Comparison of ENCODE assay signal across 8 cellular contexts in genomic region chr3:57227930-57228733, GRCh38. TPM values are rescaled to one million over a fixed set of nuclear protein-coding genes. Genes with fewer than 3 reads are reported as not detected.
DNase-seq lines count a peak whose midpoint lies in the region; ATAC-seq and TF ChIP-seq lines count a peak whose summit lies in the region.

No MANE protein-coding gene starts in this region.

- DNase-seq in CD4-positive, alpha-beta T cell: peak; percentile 6 to 50 (median 30)
- DNase-seq in T-cell: peak in 33 of 34 experiments; percentile 4 to 48 (median 23)
- peak in 55 of 58 donors; percentile 8 to 72 (median 43) for DNase-seq in anterior cingulate cortex (lab: John Stamatoyannopoulos, UW)
- DNase-seq in left ventricle myocardium inferior: peak; percentile 43
- peak; percentile 68 for DNase-seq in pons (ENCODE audit: low spot score)
- DNase-seq in NCI-H1694 treated with DMSO at 0.1 percent for 48 hours (lab: John Stamatoyannopoulos, UW): no peak

- POLR2A ChIA-PET in CD4-positive, alpha-beta T cell (lab: Charles Lee): interaction anchor here (0.5 to 2.1 kb wide), 10 partner anchors 12 to 780 kb away, joined by 3 to 13 read pairs (median 4); partner anchors contain the start of genes ARF4, DENND6A, FLNB and PDE12
- POLR2A ChIA-PET in T-cell (lab: Charles Lee): interaction anchor here (0.6 kb wide), 2 partner anchors 430 to 517 kb away, joined by 3 to 8 read pairs; no protein-coding TSS in a partner anchor

- peak overlapping the region; percentile 80 for H3K4me3 ChIP-seq in left ventricle myocardium inferior

- no peak for TF ChIP-seq CTCF in CD4-positive, alpha-beta T cell (IDR thresholded peaks at IDR 0.05)
- TF ChIP-seq CTCF in left ventricle myocardium inferior (IDR thresholded peaks at IDR 0.05; ENCODE audit: borderline replicate concordance): no peak

- H3K4me1 ChIP-seq in left ventricle myocardium inferior: peaks cover 37% of the 10 kb centered on the region

- H3K27me3 ChIP-seq in CD4-positive, alpha-beta T cell (ENCODE audit: control insufficient read depth, insufficient read depth, low read length): no peaks in the 10 kb centered on the region
- no peaks in the 10 kb centered on the region for H3K27me3 ChIP-seq in left ventricle myocardium inferior (ENCODE audit: low read depth)

- H3K9me3 ChIP-seq in CD4-positive, alpha-beta T cell (ENCODE audit: control insufficient read depth, low read length): no peaks in the 10 kb centered on the region
- no peaks in the 10 kb centered on the region for H3K9me3 ChIP-seq in left ventricle myocardium inferior (replicated peaks)

- no peaks in the 10 kb centered on the region for H3K27me3 Mint-ChIP-seq in CD4-positive, alpha-beta T cell
- no peaks in the 10 kb centered on the region for H3K27me3 Mint-ChIP-seq in T-cell

- peak; percentile 57 for ATAC-seq in CD4-positive, alpha-beta T cell (ENCODE audit: poor library complexity)
- ATAC-seq in GM19395 (IDR thresholded peaks at IDR 0.05; ENCODE audit: unreplicated experiment): peak; percentile 40
- peak; percentile 28 for ATAC-seq in HG03521 (IDR thresholded peaks at IDR 0.05; ENCODE audit: unreplicated experiment)
- peak; percentile 57 to 68 (median 63) for ATAC-seq in T-cell (replicated peaks in 1 of 4)

- CTCF ChIA-PET in CD4-positive, alpha-beta T cell (lab: Charles Lee): no interaction called here
- CTCF ChIA-PET in T-cell (lab: Charles Lee): interaction anchor here (0.6 to 1.0 kb wide), 6 partner anchors 10 to 1150 kb away, joined by 3 to 8 read pairs (median 4); no protein-coding TSS in a partner anchor

- no peaks in the 10 kb centered on the region for H3K36me3 ChIP-seq in left ventricle myocardium inferior

- peak overlapping the region; percentile 89 for H3K4me3 Mint-ChIP-seq in CD4-positive, alpha-beta T cell
- H3K4me3 Mint-ChIP-seq in T-cell: peak overlapping the region; percentile 89 to 91 (median 90)

- H3K4me1 Mint-ChIP-seq in CD4-positive, alpha-beta T cell (ENCODE audit: low read depth): peaks cover 35% of the 10 kb centered on the region
- peaks cover 22 to 38% (median 36%) of the 10 kb centered on the region in 3 donors for H3K4me1 Mint-ChIP-seq in T-cell

- H3K27ac ChIP-seq in CD4-positive, alpha-beta T cell (ENCODE audit: low read depth, low read length): no peak overlapping the region
- peak overlapping the region; percentile 96 for H3K27ac ChIP-seq in left ventricle myocardium inferior (replicated peaks)

- peaks cover 10% of the 10 kb centered on the region for H3K36me3 Mint-ChIP-seq in CD4-positive, alpha-beta T cell (ENCODE audit: low read depth)
- no peaks in the 10 kb centered on the region for H3K36me3 Mint-ChIP-seq in T-cell

- H3K9me3 Mint-ChIP-seq in CD4-positive, alpha-beta T cell: no peaks in the 10 kb centered on the region
- H3K9me3 Mint-ChIP-seq in T-cell: no peaks in the 10 kb centered on the region

- H3K27ac Mint-ChIP-seq in CD4-positive, alpha-beta T cell: peak overlapping the region; percentile 82
- peak overlapping the region; percentile 16 to 66 for H3K27ac Mint-ChIP-seq in T-cell

- intact Hi-C loops in CD4-positive, alpha-beta T cell (cut with DNase I, micrococcal nuclease): loop anchor here (2.0 to 10.0 kb wide), 7 partner anchors 329 to 1267 kb away; partner anchors contain the start of genes CCDC66 (in 1 of the 2), DENND6A (in 1 of the 2), KCTD6 (in 1 of the 2) and PDE12 (in 1 of the 2)
- intact Hi-C loops in left ventricle myocardium inferior (cut with micrococcal nuclease): no loop called here

RNA-seq across cellular contexts. Expression of gene APPL1, which starts 0.6 kb away (rescaled TPM):
- total RNA-seq in CD4-positive, alpha-beta T cell: 10 to 100 TPM; 21.3 to 22.9 TPM
- total RNA-seq in T-cell (10 to 100 TPM; 23.4 to 30.9 (median 26.8) TPM), left ventricle myocardium inferior (51.4 TPM)

RNA-seq across cellular contexts. Expression of gene HESX1, which starts 28.4 kb away (rescaled TPM):
- total RNA-seq in CD4-positive, alpha-beta T cell: under 1 TPM in 1 of 2 experiments, not detected in 1; 0.39 TPM
- under 1 TPM in 1 of 5 donors, not detected in 4; 0.49 TPM for total RNA-seq in T-cell
- total RNA-seq in left ventricle myocardium inferior: 0.30 TPM
